Comparison of ENCODE assay signal across 1 cellular context in genomic region chr1:94068831-94069648, GRCh38.
TF ChIP-seq lines count a peak whose summit lies in the region.

No MANE protein-coding gene starts in this region.

TF ChIP-seq in HepG2, 621 proteins besides CTCF, POLR2A, EP300 and RAD21 (continued from another document and continues in another):
- TF ChIP-seq HMGXB3 (CRISPR knock-in tag; IDR thresholded peaks at IDR 0.05; ENCODE audit: borderline replicate concordance) (no peak), RBFOX2 (IDR thresholded peaks at IDR 0.05; ENCODE audit: low read depth, low read length) (no peak), ISL2 (CRISPR knock-in tag; IDR thresholded peaks at IDR 0.05) (0 out of 2 replicates have a peak, but pooled peaks have one; percentile 30), CCAR2 (optimal IDR thresholded peaks at IDR 0.05; ENCODE audit: low read depth, low read length) (no peak), CHD4 (IDR thresholded peaks at IDR 0.05; ENCODE audit: borderline replicate concordance, low read length) (no peak), ZBTB4 (CRISPR knock-in tag; IDR thresholded peaks at IDR 0.05; ENCODE audit: borderline replicate concordance) (no peak), GATAD2A (CRISPR knock-in tag; IDR thresholded peaks at IDR 0.05) (peak; percentile 77), SNAPC2 (CRISPR knock-in tag; IDR thresholded peaks at IDR 0.05) (no peak), NR2F2 (IDR thresholded peaks at IDR 0.05; ENCODE audit: borderline replicate concordance, low read depth) (0 out of 2 replicates have a peak, but pooled peaks have one; percentile 5), ZBTB1 (CRISPR knock-in tag; IDR thresholded peaks at IDR 0.05; ENCODE audit: borderline replicate concordance) (no peak), PITX1 (CRISPR knock-in tag; IDR thresholded peaks at IDR 0.05) (peak; percentile 55), ZBTB7A (CRISPR knock-in tag; IDR thresholded peaks at IDR 0.05) (no peak), ZSCAN20 (CRISPR knock-in tag; IDR thresholded peaks at IDR 0.05; ENCODE audit: borderline replicate concordance) (no peak), ZNF180 (CRISPR knock-in tag; IDR thresholded peaks at IDR 0.05; ENCODE audit: borderline replicate concordance, low read depth) (no peak), ZIK1 (CRISPR knock-in tag; IDR thresholded peaks at IDR 0.05; ENCODE audit: borderline replicate concordance, low read depth) (no peak), ZBTB7B (CRISPR knock-in tag; IDR thresholded peaks at IDR 0.05) (0 out of 2 replicates have a peak, but pooled peaks have one; percentile 27), ZSCAN25 (CRISPR knock-in tag; IDR thresholded peaks at IDR 0.05) (no peak), TSC22D2 (CRISPR knock-in tag; IDR thresholded peaks at IDR 0.05; ENCODE audit: borderline replicate concordance) (no peak), ZC3H4 (CRISPR knock-in tag; IDR thresholded peaks at IDR 0.05; ENCODE audit: borderline replicate concordance) (no peak; the same call in 1 of the 2 replicates), SOX5 (CRISPR knock-in tag; IDR thresholded peaks at IDR 0.05; ENCODE audit: borderline replicate concordance) (peak; percentile 70; the same call in 1 of the 2 replicates), HMG20A (CRISPR knock-in tag; IDR thresholded peaks at IDR 0.05; ENCODE audit: borderline replicate concordance) (peak; percentile 64; the same call in 1 of the 2 replicates), AKNA (CRISPR knock-in tag; IDR thresholded peaks at IDR 0.05; ENCODE audit: borderline replicate concordance) (no peak), NFE2L1 (CRISPR knock-in tag; IDR thresholded peaks at IDR 0.05; ENCODE audit: borderline replicate concordance) (no peak), THYN1 (CRISPR knock-in tag; IDR thresholded peaks at IDR 0.05; ENCODE audit: borderline replicate concordance, low read depth) (no peak), FOXK1 (CRISPR knock-in tag; IDR thresholded peaks at IDR 0.05; ENCODE audit: borderline replicate concordance, low read depth) (no peak), EED (CRISPR knock-in tag; IDR thresholded peaks at IDR 0.05) (no peak), BRD4 (CRISPR knock-in tag; IDR thresholded peaks at IDR 0.05) (0 out of 2 replicates have a peak, but pooled peaks have one; percentile 38), HIVEP1 (CRISPR knock-in tag; IDR thresholded peaks at IDR 0.05) (0 out of 2 replicates have a peak, but pooled peaks have one; percentile 28), HOXA5 (CRISPR knock-in tag; IDR thresholded peaks at IDR 0.05) (no peak), NCOA2 (CRISPR knock-in tag; IDR thresholded peaks at IDR 0.05) (peak; percentile 46; the same call in 1 of the 2 replicates), ZNF670 (CRISPR knock-in tag; IDR thresholded peaks at IDR 0.05; ENCODE audit: borderline replicate concordance) (no peak), HNF1B (CRISPR knock-in tag; IDR thresholded peaks at IDR 0.05) (peak; percentile 51; the same call in 1 of the 2 replicates), ZNF235 (CRISPR knock-in tag; IDR thresholded peaks at IDR 0.05; ENCODE audit: borderline replicate concordance) (no peak), MTA1 (CRISPR knock-in tag; IDR thresholded peaks at IDR 0.05; ENCODE audit: borderline replicate concordance) (0 out of 2 replicates have a peak, but pooled peaks have one; percentile 35), GZF1 (CRISPR knock-in tag; IDR thresholded peaks at IDR 0.05) (no peak), ZHX1 (CRISPR knock-in tag; IDR thresholded peaks at IDR 0.05; ENCODE audit: low read depth) (no peak), ADNP (CRISPR knock-in tag; IDR thresholded peaks at IDR 0.05) (no peak), PHF21A (CRISPR knock-in tag; IDR thresholded peaks at IDR 0.05) (peak; percentile 58; the same call in 1 of the 2 replicates), ZNF609 (CRISPR knock-in tag; IDR thresholded peaks at IDR 0.05; ENCODE audit: borderline replicate concordance) (peak; percentile 73), ZNF773 (CRISPR knock-in tag; IDR thresholded peaks at IDR 0.05; ENCODE audit: borderline replicate concordance) (no peak)
